ENCODE assay signal across 17 cellular contexts in genomic region chr21:42081138-42081537, GRCh38. TPM values are rescaled to one million over a fixed set of nuclear protein-coding genes. Genes with fewer than 3 reads are reported as not detected.
A peak's percentile ranks its signal among the peaks of the same experiment; 100 is the strongest.
DNase-seq lines count a peak whose midpoint lies in the region; ATAC-seq, FAIRE-seq and TF ChIP-seq lines count a peak whose summit lies in the region.
"Had no signal": no experiment of that assay in that cellular context is flagged by ENCODE, and none has a peak within 500 bp of the region (broad histone marks: within the 10 kb centered on the region; RNA-seq: fewer than 3 reads in every experiment).

No MANE protein-coding gene starts in this region.

- ATAC-seq in upper lobe of right lung: peak; percentile 54
- ATAC-seq in T-helper 17 cell: no peak
- ATAC-seq: stimulated activated naive CD8-positive, alpha-beta T cell treated with anti-CD3 and anti-CD28 coated beads, Interleukin-15, amount 100 ng/mL, for 72 hours had no signal

- intact Hi-C loops in kidney (cut with DNase I) (no loop called here), upper lobe of right lung (cut with DNase I) (no loop called here)

- no peaks in the 10 kb centered on the region for H3K9me3 ChIP-seq in kidney (ENCODE audit: control insufficient read depth in 1 of 2, low read length in 2 of 2)
- H3K9me3 ChIP-seq in upper lobe of right lung: no peaks in the 10 kb centered on the region
- no peaks in the 10 kb centered on the region for H3K9me3 ChIP-seq in T-helper 17 cell (ENCODE audit: control insufficient read depth, low read length, poor library complexity, severe bottlenecking)
- H3K9me3 ChIP-seq: pancreas had no signal

- H3K9ac ChIP-seq in kidney (ENCODE audit: low read length in 2 of 2): no peak overlapping the region

- TF ChIP-seq CTCF in kidney (IDR thresholded peaks at IDR 0.05; ENCODE audit: borderline replicate concordance, extremely low read depth, insufficient read depth) (no peak), upper lobe of right lung (IDR thresholded peaks at IDR 0.05) (no peak)

- H3K4me1 ChIP-seq in kidney (ENCODE audit: control insufficient read depth in 1 of 2, insufficient read depth in 1 of 2, low read depth in 1 of 2, low read length in 2 of 2) (peaks cover 0 to 2% of the 10 kb centered on the region in 2 donors), upper lobe of right lung (no peaks in the 10 kb centered on the region)

- no peaks in the 10 kb centered on the region for H3K27me3 ChIP-seq in upper lobe of right lung
- H3K27me3 ChIP-seq: pancreas had no signal

- H3K27ac Mint-ChIP-seq in T-helper 17 cell: no peak overlapping the region
- H3K27ac Mint-ChIP-seq: activated naive CD4-positive, alpha-beta T cell treated with anti-CD3 and anti-CD28 coated beads for 36 hours; CD4-positive, CD25-positive, alpha-beta regulatory T cell; stimulated activated naive CD8-positive, alpha-beta T cell treated with anti-CD3 and anti-CD28 coated beads, Interleukin-15, amount 100 ng/mL, for 72 hours had no signal

- DNase-seq in SIG-M5 treated with dmso at 0.1 percent for 504 hours (lab: John Stamatoyannopoulos, UW; ENCODE audit: unreplicated experiment) (peak; percentile 72), SIG-M5 (lab: John Stamatoyannopoulos, UW) (no peak), amniotic epithelial cell (ENCODE audit: low read depth) (peak; percentile 20), kidney (peak; percentile 58), upper lobe of right lung (no peak), G401 (ENCODE audit: low spot score) (no peak), epidermal melanocyte (ENCODE audit: insufficient read length, low spot score) (no peak), T-helper 17 cell (no peak)
- DNase-seq: activated CD4-positive, alpha-beta T cell treated with anti-CD3 and anti-CD28 coated beads for 1 hour; activated naive CD4-positive, alpha-beta T cell treated with anti-CD3 and anti-CD28 coated beads for 36 hours; CD4-positive, CD25-positive, alpha-beta regulatory T cell; NCI-H2081; pancreas; stimulated activated naive CD8-positive, alpha-beta T cell treated with anti-CD3 and anti-CD28 coated beads, Interleukin-15, amount 100 ng/mL, for 72 hours; T-helper 2 cell had no signal

- in situ Hi-C loops in G401 (cut with HindIII; ENCODE audit: low sequenced_read_pairs): no loop called here

- no peak overlapping the region for H3K4me3 Mint-ChIP-seq in T-helper 17 cell
- H3K4me3 Mint-ChIP-seq: activated naive CD4-positive, alpha-beta T cell treated with anti-CD3 and anti-CD28 coated beads for 36 hours; CD4-positive, CD25-positive, alpha-beta regulatory T cell; stimulated activated naive CD8-positive, alpha-beta T cell treated with anti-CD3 and anti-CD28 coated beads, Interleukin-15, amount 100 ng/mL, for 72 hours had no signal

- peaks cover 2% of the 10 kb centered on the region for H3K4me1 Mint-ChIP-seq in T-helper 17 cell
- H3K4me1 Mint-ChIP-seq: CD4-positive, CD25-positive, alpha-beta regulatory T cell had no signal

- H3K36me3 Mint-ChIP-seq in T-helper 17 cell (ENCODE audit: low read depth): no peaks in the 10 kb centered on the region
- H3K36me3 Mint-ChIP-seq: CD4-positive, CD25-positive, alpha-beta regulatory T cell had no signal

- FAIRE-seq in kidney (lab: Jason Lieb, UNC): no peak
- FAIRE-seq: pancreas had no signal

- H3K36me3 ChIP-seq in kidney (ENCODE audit: control insufficient read depth in 1 of 2, insufficient read depth in 2 of 2, low read length in 2 of 2): no peaks in the 10 kb centered on the region
- no peaks in the 10 kb centered on the region for H3K36me3 ChIP-seq in upper lobe of right lung
- H3K36me3 ChIP-seq: pancreas had no signal

- H3K27ac ChIP-seq in kidney (ENCODE audit: low read depth in 2 of 2, low read length in 2 of 2) (no peak overlapping the region), upper lobe of right lung (no peak overlapping the region)
- H3K27ac ChIP-seq: 22Rv1, pancreas, RWPE1 had no signal

- peaks cover 5% of the 10 kb centered on the region for H3K27me3 Mint-ChIP-seq in T-helper 17 cell
- H3K27me3 Mint-ChIP-seq: stimulated activated naive CD8-positive, alpha-beta T cell treated with anti-CD3 and anti-CD28 coated beads, Interleukin-15, amount 100 ng/mL, for 72 hours had no signal

- H3K4me3 ChIP-seq in kidney (ENCODE audit: low read length in 2 of 2) (no peak overlapping the region), upper lobe of right lung (no peak overlapping the region)
- H3K4me3 ChIP-seq: pancreas had no signal

RNA-seq across cellular contexts. Expression of gene UMODL1, which starts 10.0 kb away (rescaled TPM):
- total RNA-seq in kidney (not detected), upper lobe of right lung (0.49 TPM), T-helper 17 cell (under 1 TPM; 0.23 to 0.99 TPM)
- 0.39 TPM for polyA plus RNA-seq in kidney (ENCODE audit: insufficient read depth, low read depth, low replicate concordance)
- total RNA-seq in G401 (2014; rRNA removed; shearing (Covaris generic)): not detected in 2 replicates
- total RNA-seq: activated naive CD4-positive, alpha-beta T cell treated with anti-CD3 and anti-CD28 coated beads for 36 hours had no signal

Comparison
In these comparisons a context has a peak if more than half of its experiments do, and no peak if none do; other contexts are left out.
1. DNase-seq: peak in SIG-M5 treated with dmso at 0.1 percent for 504 hours (single experiment), amniotic epithelial cell (single experiment) and kidney (single experiment); none in SIG-M5 (single experiment), upper lobe of right lung (single experiment), G401 (single experiment), epidermal melanocyte (single experiment) and T-helper 17 cell (0 of 3).